12 cellular contexts compared by ENCODE assay signal in the genomic region with DNA sequence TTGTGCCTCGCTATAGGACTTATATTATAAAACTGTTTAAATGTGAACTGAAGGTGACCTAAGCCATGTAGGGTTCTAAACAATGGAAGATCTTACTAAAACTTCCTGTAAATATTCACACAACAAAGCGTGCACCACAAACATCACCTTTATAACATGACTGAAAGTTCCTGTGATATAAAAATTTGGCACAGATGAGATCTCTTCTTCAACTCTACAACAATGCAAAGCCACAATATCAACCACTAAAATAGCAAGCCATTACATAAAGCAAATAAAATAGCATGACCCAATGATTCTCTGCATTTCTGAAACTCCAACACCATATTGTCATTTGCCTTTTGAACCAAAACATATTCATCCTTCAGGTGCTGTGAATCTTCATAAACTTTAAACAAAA. TPM values are rescaled to one million over a fixed set of nuclear protein-coding genes. Genes with fewer than 3 reads are reported as not detected.
A peak's percentile ranks its signal among the peaks of the same experiment; 100 is the strongest.
DNase-seq lines count a peak whose midpoint lies in the region; ATAC-seq and TF ChIP-seq lines count a peak whose summit lies in the region.
"Had no signal": no experiment of that assay in that cellular context is flagged by ENCODE, and none has a peak within 500 bp of the region (broad histone marks: within the 10 kb centered on the region; RNA-seq: fewer than 3 reads in every experiment).

No MANE protein-coding gene starts in this region.

- peaks cover 37% of the 10 kb centered on the region for H3K79me2 ChIP-seq in parathyroid adenoma
- peaks cover 83% of the 10 kb centered on the region for H3K79me2 ChIP-seq in PC-3 (ENCODE audit: low read length)

- H3K9ac ChIP-seq in colonic mucosa (ENCODE audit: low read depth in 2 of 2, low read length in 2 of 2) (no peak overlapping the region), parathyroid adenoma (no peak overlapping the region), PC-3 (ENCODE audit: low read length) (no peak overlapping the region)

- BruUV-seq in PC-3 (replicated peaks; lab: Mats Ljungman, UMichigan): no TSS peak

- DNase-seq in EH (ENCODE audit: low read depth) (peak; percentile 10), colonic mucosa (no peak), foreskin fibroblast (no peak), PC-3 (no peak)
- no peak for DNase-seq in activated CD4-positive, CD25-positive, alpha-beta regulatory T cell treated with anti-CD3 and anti-CD28 coated beads, Interleukin-2, amount 50 U/mL, for 72 hours
- DNase-seq: activated CD4-positive, CD25-positive, alpha-beta regulatory T cell; midbrain; retina; stomach had no signal

- POLR2A ChIA-PET in PC-3 (lab: Charles Lee; ENCODE audit: unreplicated experiment): no interaction called here

- H3K27me3 ChIP-seq in colonic mucosa: no peaks in the 10 kb centered on the region
- no peaks in the 10 kb centered on the region for H3K27me3 ChIP-seq in parathyroid adenoma (ENCODE audit: control insufficient read depth, insufficient read depth, low read length)
- no peaks in the 10 kb centered on the region for H3K27me3 ChIP-seq in PC-3 (ENCODE audit: low read length)

- H3K4me2 ChIP-seq in parathyroid adenoma (ENCODE audit: low read length): peak overlapping the region; percentile 17
- no peak overlapping the region for H3K4me2 ChIP-seq in PC-3 (ENCODE audit: low read length)

- no peaks in the 10 kb centered on the region for H3K9me2 ChIP-seq in PC-3 (replicated peaks; ENCODE audit: low read length)

- H4K20me1 ChIP-seq in PC-3 (ENCODE audit: low read length): peaks cover 67% of the 10 kb centered on the region

- H3K4me3 ChIP-seq in colonic mucosa (no peak overlapping the region), parathyroid adenoma (ENCODE audit: low read depth, low read length) (no peak overlapping the region), foreskin fibroblast (ENCODE audit: low read depth in 1 of 2, low read length in 2 of 2) (no peak overlapping the region), PC-3 (ENCODE audit: low read length) (no peak overlapping the region)
- H3K4me3 ChIP-seq: stomach had no signal

- no peak overlapping the region for H2AFZ ChIP-seq in parathyroid adenoma
- no peak overlapping the region for H2AFZ ChIP-seq in PC-3 (ENCODE audit: low read length)

- H3K9me3 ChIP-seq in KOPT-K1 (ENCODE audit: insufficient read depth, low read length, poor library complexity, severe bottlenecking) (no peaks in the 10 kb centered on the region), colonic mucosa (no peaks in the 10 kb centered on the region), parathyroid adenoma (ENCODE audit: control insufficient read depth, low read length) (no peaks in the 10 kb centered on the region), PC-3 (ENCODE audit: low read length) (peaks cover 4% of the 10 kb centered on the region; the same call in 1 of the 2 replicates)
- H3K9me3 ChIP-seq: stomach had no signal

- CTCF ChIA-PET in PC-3 (lab: Charles Lee): no interaction called here

- peaks cover 17% of the 10 kb centered on the region for H3K4me1 ChIP-seq in colonic mucosa
- H3K4me1 ChIP-seq in parathyroid adenoma: peaks cover 7% of the 10 kb centered on the region
- H3K4me1 ChIP-seq in PC-3 (ENCODE audit: insufficient read depth, low read length): peaks cover 12% of the 10 kb centered on the region

- TF ChIP-seq CTCF in colonic mucosa (IDR thresholded peaks at IDR 0.05): no peak
- TF ChIP-seq CTCF in parathyroid adenoma (IDR thresholded peaks at IDR 0.05): no peak
- no peak for TF ChIP-seq CTCF in foreskin fibroblast (IDR thresholded peaks at IDR 0.05; ENCODE audit: low read depth, low read length)
- no peak for TF ChIP-seq CTCF in PC-3 (conservative IDR thresholded peaks at IDR 0.05; ENCODE audit: low read depth, low read length)

- H3F3A ChIP-seq in PC-3 (ENCODE audit: low read length, unreplicated experiment): no peaks in the 10 kb centered on the region

- no peaks in the 10 kb centered on the region for H3K36me3 ChIP-seq in KOPT-K1 (ENCODE audit: insufficient read depth, low read length)
- H3K36me3 ChIP-seq in colonic mucosa: no peaks in the 10 kb centered on the region
- no peaks in the 10 kb centered on the region for H3K36me3 ChIP-seq in parathyroid adenoma (ENCODE audit: control insufficient read depth, insufficient read depth, low read length)
- no peaks in the 10 kb centered on the region for H3K36me3 ChIP-seq in PC-3 (ENCODE audit: low read depth, low read length)
- H3K36me3 ChIP-seq: stomach had no signal

- peak overlapping the region; percentile 57 for H3K27ac ChIP-seq in KOPT-K1 (ENCODE audit: low read depth, low read length, poor library complexity, severe bottlenecking)
- peak overlapping the region; percentile 28 for H3K27ac ChIP-seq in colonic mucosa
- H3K27ac ChIP-seq in parathyroid adenoma: no peak overlapping the region
- H3K27ac ChIP-seq in PC-3 (ENCODE audit: low read length): no peak overlapping the region
- H3K27ac ChIP-seq: C4-2B had no signal

- intact Hi-C loops in colonic mucosa (cut with DNase I) (no loop called here), PC-3 (cut with micrococcal nuclease) (no loop called here)

- ATAC-seq in PC-3: no peak

RNA-seq across cellular contexts. Expression of a gene that starts 3.5 kb away (rescaled TPM):
- total RNA-seq in colonic mucosa: 10 to 100 TPM; 56.3 to 83.4 TPM
- 73.5 and 113 TPM in 2 replicates for total RNA-seq in PC-3 (2014; rRNA removed)

Comparison
In these comparisons a context has a peak if more than half of its experiments do, and no peak if none do; other contexts are left out.
1. H3K27ac ChIP-seq: peak in KOPT-K1 (single experiment) and colonic mucosa (single experiment); none in parathyroid adenoma (single experiment) and PC-3 (single experiment).